Comparison of ENCODE assay signal across 20 cellular contexts in the genomic region with DNA sequence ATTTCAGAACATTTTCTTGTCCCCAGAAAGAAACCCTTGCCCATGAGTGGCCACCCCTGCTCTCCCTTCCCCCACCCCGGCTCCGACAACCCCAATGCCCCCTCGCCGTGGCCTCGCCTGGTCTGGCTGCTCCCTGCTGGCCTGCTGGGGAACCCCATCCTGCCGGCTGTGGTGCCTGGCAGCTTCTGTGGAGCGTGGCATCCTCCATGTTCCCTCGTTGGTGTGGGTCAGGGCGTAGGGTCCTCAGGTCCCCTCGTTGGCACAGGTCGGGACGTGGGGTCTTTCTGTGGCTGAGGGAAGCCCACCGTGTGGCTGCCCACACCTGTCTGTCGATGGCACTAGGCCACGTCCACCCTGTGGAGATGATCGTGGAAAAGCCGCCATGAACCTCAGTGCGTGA.
A peak's percentile ranks its signal among the peaks of the same experiment; 100 is the strongest.
DNase-seq lines count a peak whose midpoint lies in the region; ATAC-seq and TF ChIP-seq lines count a peak whose summit lies in the region.
"Had no signal": no experiment of that assay in that cellular context is flagged by ENCODE, and none has a peak within 500 bp of the region (broad histone marks: within the 10 kb centered on the region; RNA-seq: fewer than 3 reads in every experiment).

No MANE protein-coding gene starts in this region.

- peak overlapping the region; percentile 89 for H3K27ac ChIP-seq in left ventricle myocardium inferior (replicated peaks)
- peak overlapping the region; percentile 70 to 84 (median 81) for H3K27ac ChIP-seq in esophagus muscularis mucosa (replicated peaks in 1 of 4)
- H3K27ac ChIP-seq in trophoblast cell (ENCODE audit: low read depth, low read length) = no peak overlapping the region
- peak overlapping the region; percentile 9 for H3K27ac ChIP-seq in upper lobe of right lung
- H3K27ac ChIP-seq: neural progenitor cell had no signal

- H3K9me3 Mint-ChIP-seq in WTC11 = no peaks in the 10 kb centered on the region
- H3K9me3 Mint-ChIP-seq: activated T-cell treated with anti-CD3 and anti-CD28 coated beads, Interleukin-2, amount 50 U/mL, for 4 hours; neural progenitor cell had no signal

- DNase-seq in left ventricle myocardium inferior (no peak), cardiac septum (ENCODE audit: low spot score) (no peak), esophagus muscularis mucosa (ENCODE audit: extremely low spot score) (no peak), trophoblast cell (no peak), upper lobe of right lung (no peak), iPS-NIHi7 (ENCODE audit: extremely low spot score) (no peak), WTC11 (ENCODE audit: low spot score) (no peak)
- DNase-seq: activated CD8-positive, alpha-beta T cell treated with anti-CD3 and anti-CD28 coated beads, Interleukin-2, amount 10 ng/mL, durations not matched to agents 7 days and 5 days; activated naive CD4-positive, alpha-beta T cell; activated T-cell treated with anti-CD3 and anti-CD28 coated beads, Interleukin-2, amount 50 U/mL, for 4 hours; NCI-H1105; NCI-H2081; NCI-H446; OCI-M1; SHP77; stimulated activated CD4-positive, alpha-beta T cell treated with anti-CD3 and anti-CD28 coated beads, Interleukin-4, amount 100 ng/mL, for 24 hours had no signal

- peaks cover 53% of the 10 kb centered on the region for H3K4me1 ChIP-seq in left ventricle myocardium inferior
- peaks cover 38 to 59% (median 52%) of the 10 kb centered on the region in 4 donors for H3K4me1 ChIP-seq in esophagus muscularis mucosa
- peaks cover 26 to 27% of the 10 kb centered on the region in 2 experiments for H3K4me1 ChIP-seq in trophoblast cell (ENCODE audit: control insufficient read depth in 1 of 2, insufficient read depth in 2 of 2, low read length in 2 of 2)
- peaks cover 13% of the 10 kb centered on the region for H3K4me1 ChIP-seq in upper lobe of right lung
- H3K4me1 ChIP-seq: neural progenitor cell, psoas muscle had no signal

- peak overlapping the region; percentile 71 for H4K8ac ChIP-seq in trophoblast cell (ENCODE audit: low read depth, low read length)

- H4K12ac ChIP-seq in trophoblast cell (ENCODE audit: low read depth, low read length) = no peak overlapping the region

- peak overlapping the region; percentile 74 for H3K18ac ChIP-seq in trophoblast cell (ENCODE audit: low read length)

- H2AK5ac ChIP-seq in trophoblast cell (ENCODE audit: low read length) = peak overlapping the region; percentile 42

- peak overlapping the region; percentile 53 for H4K91ac ChIP-seq in trophoblast cell (ENCODE audit: low read depth, low read length)

- CTCF ChIA-PET in WTC11 (lab: Charles Lee) = no interaction called here

- no peak for TF ChIP-seq POLR2A in esophagus muscularis mucosa (IDR thresholded peaks at IDR 0.05; ENCODE audit: low read depth)

- H3K9me3 ChIP-seq in left ventricle myocardium inferior (replicated peaks) = no peaks in the 10 kb centered on the region
- no peaks in the 10 kb centered on the region for H3K9me3 ChIP-seq in esophagus muscularis mucosa
- H3K9me3 ChIP-seq in trophoblast cell (ENCODE audit: insufficient read depth, low read depth, low read length) = no peaks in the 10 kb centered on the region
- no peaks in the 10 kb centered on the region for H3K9me3 ChIP-seq in upper lobe of right lung
- H3K9me3 ChIP-seq: psoas muscle, vagina had no signal

- peak overlapping the region; percentile 67 for H3K14ac ChIP-seq in trophoblast cell (ENCODE audit: low read length)

- no peak overlapping the region for H3K23ac ChIP-seq in trophoblast cell (ENCODE audit: low read length)

- no peak for TF ChIP-seq CTCF in left ventricle myocardium inferior (IDR thresholded peaks at IDR 0.05; ENCODE audit: borderline replicate concordance)
- no peak for TF ChIP-seq CTCF in esophagus muscularis mucosa (IDR thresholded peaks at IDR 0.05)
- no peak for TF ChIP-seq CTCF in upper lobe of right lung (IDR thresholded peaks at IDR 0.05)
- TF ChIP-seq CTCF in WTC11 (IDR thresholded peaks at IDR 0.05) = no peak

- no peak overlapping the region for H3K4me3 Mint-ChIP-seq in WTC11
- H3K4me3 Mint-ChIP-seq: activated CD8-positive, alpha-beta T cell treated with anti-CD3 and anti-CD28 coated beads, Interleukin-2, amount 10 ng/mL, durations not matched to agents 7 days and 5 days; activated T-cell treated with anti-CD3 and anti-CD28 coated beads, Interleukin-2, amount 50 U/mL, for 4 hours; neural progenitor cell had no signal

- no peak for ATAC-seq in upper lobe of right lung
- ATAC-seq in HG03520 (IDR thresholded peaks at IDR 0.05; ENCODE audit: unreplicated experiment) = no peak
- no peak for ATAC-seq in WTC11
- ATAC-seq: activated CD8-positive, alpha-beta T cell treated with anti-CD3 and anti-CD28 coated beads, Interleukin-2, amount 10 ng/mL, durations not matched to agents 7 days and 5 days; activated T-cell treated with anti-CD3 and anti-CD28 coated beads, Interleukin-2, amount 50 U/mL, for 4 hours had no signal

- intact Hi-C loops in left ventricle myocardium inferior (cut with micrococcal nuclease) (no loop called here), cardiac septum (cut with DNase I) (loop anchor here (2.0 kb wide), 2 partner anchors 49 to 57 kb away; no protein-coding TSS in a partner anchor), esophagus muscularis mucosa (cut with DNase I) (loop anchor here (5.0 kb wide), 2 partner anchors 45 to 60 kb away; a partner anchor contains a TSS), upper lobe of right lung (cut with DNase I) (no loop called here)

- H2BK5ac ChIP-seq in trophoblast cell (ENCODE audit: low read depth, low read length, poor library complexity) = no peak overlapping the region

- H2AFZ ChIP-seq in trophoblast cell (ENCODE audit: insufficient read depth, low read length, poor library complexity) = peak overlapping the region; percentile 24
- H2AFZ ChIP-seq: neural progenitor cell had no signal

- H3K27me3 ChIP-seq in left ventricle myocardium inferior (ENCODE audit: low read depth) = no peaks in the 10 kb centered on the region
- no peaks in the 10 kb centered on the region for H3K27me3 ChIP-seq in esophagus muscularis mucosa
- H3K27me3 ChIP-seq in trophoblast cell (ENCODE audit: insufficient read depth, low read length) = no peaks in the 10 kb centered on the region
- no peaks in the 10 kb centered on the region for H3K27me3 ChIP-seq in upper lobe of right lung
- H3K27me3 ChIP-seq: neural progenitor cell, vagina had no signal

- TF ChIP-seq EP300 in esophagus muscularis mucosa (IDR thresholded peaks at IDR 0.05) = no peak

- H3K27ac Mint-ChIP-seq in WTC11 = no peak overlapping the region
- H3K27ac Mint-ChIP-seq: neural progenitor cell had no signal

- no peaks in the 10 kb centered on the region for H3K27me3 Mint-ChIP-seq in WTC11 (ENCODE audit: low read depth)

- H3K36me3 ChIP-seq in left ventricle myocardium inferior (peaks cover 34% of the 10 kb centered on the region), esophagus muscularis mucosa (peaks cover 3 to 68% (median 63%) of the 10 kb centered on the region in 4 donors), trophoblast cell (ENCODE audit: control insufficient read depth in 1 of 2, insufficient read depth in 2 of 2, low read length in 2 of 2) (no peaks in the 10 kb centered on the region), upper lobe of right lung (peaks cover 17% of the 10 kb centered on the region)
- H3K36me3 ChIP-seq: neural progenitor cell, vagina had no signal

- WGBS in esophagus muscularis mucosa = 95% methylated on average over 5 of the region's 18 CpGs
- no CpG with 5 or more reads among the region's 18 CpGs for WGBS in trophoblast cell (ENCODE audit: extremely low coverage, insufficient coverage, insufficient read length)

- H3K4me2 ChIP-seq in trophoblast cell (ENCODE audit: low read length) = no peak overlapping the region
- H3K4me2 ChIP-seq: neural progenitor cell had no signal

- H2BK12ac ChIP-seq in trophoblast cell (ENCODE audit: low read length) = peak overlapping the region; percentile 93

- peaks cover 9% of the 10 kb centered on the region for H3K79me2 ChIP-seq in trophoblast cell (ENCODE audit: control insufficient read depth, insufficient read depth, low read length, poor library complexity)

- H3K4ac ChIP-seq in trophoblast cell (ENCODE audit: low read depth, low read length) = peak overlapping the region; percentile 24

- H3K79me1 ChIP-seq in trophoblast cell (ENCODE audit: low read length) = peaks cover 22% of the 10 kb centered on the region

- H3K4me3 ChIP-seq in left ventricle myocardium inferior (no peak overlapping the region), esophagus muscularis mucosa (no peak overlapping the region), trophoblast cell (ENCODE audit: low read depth, low read length) (no peak overlapping the region), upper lobe of right lung (no peak overlapping the region)
- H3K4me3 ChIP-seq: neural progenitor cell, psoas muscle, vagina had no signal

- H2BK120ac ChIP-seq in trophoblast cell (ENCODE audit: insufficient read depth, low read length, poor library complexity) = peak overlapping the region; percentile 82

- H3K4me1 Mint-ChIP-seq in WTC11 = peaks cover 17% of the 10 kb centered on the region

- H3K36me3 Mint-ChIP-seq in WTC11 = peaks cover 5% of the 10 kb centered on the region; the same call in 1 of the 2 replicates
- H3K36me3 Mint-ChIP-seq: neural progenitor cell had no signal

- H3K9ac ChIP-seq in trophoblast cell (ENCODE audit: low read length) = no peak overlapping the region
- H3K9ac ChIP-seq: neural progenitor cell had no signal

- POLR2A ChIA-PET in WTC11 (lab: Charles Lee) = no interaction called here

TF ChIP-seq in WTC11, 78 proteins besides CTCF, POLR2A, EP300 and RAD21 (continues in another document):
- TF ChIP-seq EMX1 (CRISPR knock-in tag; IDR thresholded peaks at IDR 0.05) (no peak), ZNF416 (CRISPR knock-in tag; IDR thresholded peaks at IDR 0.05) (no peak), FOXK1 (CRISPR knock-in tag; IDR thresholded peaks at IDR 0.05) (no peak)
- TF ChIP-seq, protein P1, sequence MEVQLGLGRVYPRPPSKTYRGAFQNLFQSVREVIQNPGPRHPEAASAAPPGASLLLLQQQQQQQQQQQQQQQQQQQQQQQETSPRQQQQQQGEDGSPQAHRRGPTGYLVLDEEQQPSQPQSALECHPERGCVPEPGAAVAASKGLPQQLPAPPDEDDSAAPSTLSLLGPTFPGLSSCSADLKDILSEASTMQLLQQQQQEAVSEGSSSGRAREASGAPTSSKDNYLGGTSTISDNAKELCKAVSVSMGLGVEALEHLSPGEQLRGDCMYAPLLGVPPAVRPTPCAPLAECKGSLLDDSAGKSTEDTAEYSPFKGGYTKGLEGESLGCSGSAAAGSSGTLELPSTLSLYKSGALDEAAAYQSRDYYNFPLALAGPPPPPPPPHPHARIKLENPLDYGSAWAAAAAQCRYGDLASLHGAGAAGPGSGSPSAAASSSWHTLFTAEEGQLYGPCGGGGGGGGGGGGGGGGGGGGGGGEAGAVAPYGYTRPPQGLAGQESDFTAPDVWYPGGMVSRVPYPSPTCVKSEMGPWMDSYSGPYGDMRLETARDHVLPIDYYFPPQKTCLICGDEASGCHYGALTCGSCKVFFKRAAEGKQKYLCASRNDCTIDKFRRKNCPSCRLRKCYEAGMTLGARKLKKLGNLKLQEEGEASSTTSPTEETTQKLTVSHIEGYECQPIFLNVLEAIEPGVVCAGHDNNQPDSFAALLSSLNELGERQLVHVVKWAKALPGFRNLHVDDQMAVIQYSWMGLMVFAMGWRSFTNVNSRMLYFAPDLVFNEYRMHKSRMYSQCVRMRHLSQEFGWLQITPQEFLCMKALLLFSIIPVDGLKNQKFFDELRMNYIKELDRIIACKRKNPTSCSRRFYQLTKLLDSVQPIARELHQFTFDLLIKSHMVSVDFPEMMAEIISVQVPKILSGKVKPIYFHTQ (CRISPR knock-in tag; IDR thresholded peaks at IDR 0.05) = no peak

Comparison
In these comparisons a context has a peak if more than half of its experiments do, and no peak if none do; other contexts are left out.
1. intact Hi-C loops: an anchor here in cardiac septum (2.0 kb wide) and esophagus muscularis mucosa (5.0 kb wide); none called in left ventricle myocardium inferior and upper lobe of right lung.